9 cellular contexts compared by ENCODE assay signal in genomic region chr6:33082702-33083101, GRCh38. TPM values are rescaled to one million over a fixed set of nuclear protein-coding genes. Genes with fewer than 3 reads are reported as not detected.
DNase-seq lines count a peak whose midpoint lies in the region; ATAC-seq and TF ChIP-seq lines count a peak whose summit lies in the region.
"Had no signal": no experiment of that assay in that cellular context is flagged by ENCODE, and none has a peak within 500 bp of the region (broad histone marks: within the 10 kb centered on the region; RNA-seq: fewer than 3 reads in every experiment).

No MANE protein-coding gene starts in this region.

- H3K4me3 ChIP-seq in GM06990 (replicated peaks; ENCODE audit: low read depth, low read length) = no peak overlapping the region
- no peak overlapping the region for H3K4me3 ChIP-seq in MM.1S (ENCODE audit: low read length)
- H3K4me3 ChIP-seq in right lobe of liver = no peak overlapping the region

- H3K27me3 Mint-ChIP-seq in brain = peaks cover 49% of the 10 kb centered on the region

- no peaks in the 10 kb centered on the region for H3K79me2 ChIP-seq in MM.1S (ENCODE audit: low read length)

- H3K27me3 ChIP-seq in GM06990 (replicated peaks; ENCODE audit: control insufficient read depth, insufficient read depth, low read length) (no peaks in the 10 kb centered on the region), MM.1S (replicated peaks; ENCODE audit: insufficient read depth, low read length) (no peaks in the 10 kb centered on the region), right lobe of liver (no peaks in the 10 kb centered on the region)

- no peaks in the 10 kb centered on the region for H3K36me3 Mint-ChIP-seq in brain

- TF ChIP-seq CTCF in GM06990 (IDR thresholded peaks at IDR 0.05; ENCODE audit: insufficient read depth, low read length, poor library complexity, severe bottlenecking) = peak; percentile 65
- TF ChIP-seq CTCF in MM.1S (IDR thresholded peaks at IDR 0.05; ENCODE audit: low read length) = peak; percentile 78
- peak in 1 of 2 experiments; percentile 41 for TF ChIP-seq CTCF in brain (conservative IDR thresholded peaks at IDR 0.05)
- peak; percentile 62 to 79 (median 71) for TF ChIP-seq CTCF in right lobe of liver (IDR thresholded peaks at IDR 0.05)

- no peaks in the 10 kb centered on the region for H3F3A ChIP-seq in MM.1S (ENCODE audit: insufficient read depth, low read length)

- H3K9me3 ChIP-seq in MM.1S (replicated peaks; ENCODE audit: insufficient read depth, low read length) (no peaks in the 10 kb centered on the region), right lobe of liver (no peaks in the 10 kb centered on the region)

- no peaks in the 10 kb centered on the region for H4K20me1 ChIP-seq in MM.1S (ENCODE audit: insufficient read depth, low read length)

- H3K36me3 ChIP-seq in GM06990 (ENCODE audit: control insufficient read depth, insufficient read depth, low read length) = peaks cover 42% of the 10 kb centered on the region
- H3K36me3 ChIP-seq in MM.1S (replicated peaks; ENCODE audit: insufficient read depth, low read length) = no peaks in the 10 kb centered on the region
- no peaks in the 10 kb centered on the region for H3K36me3 ChIP-seq in right lobe of liver

- H3K27ac Mint-ChIP-seq in brain = no peak overlapping the region

- ATAC-seq in right lobe of liver (peak; percentile 69 to 87 (median 82)), HG02970 (IDR thresholded peaks at IDR 0.05; ENCODE audit: low FRiP score, unreplicated experiment) (no peak)
- ATAC-seq: left colon had no signal

- H3K9me2 ChIP-seq in MM.1S (replicated peaks; ENCODE audit: insufficient read depth, low read length) = no peaks in the 10 kb centered on the region

- no peak overlapping the region for H3K4me2 ChIP-seq in MM.1S (ENCODE audit: low read depth, low read length)

- H3K4me1 ChIP-seq in MM.1S (ENCODE audit: low read length) = no peaks in the 10 kb centered on the region
- peaks cover 0 to 7% (median 0%) of the 10 kb centered on the region in 4 donors for H3K4me1 ChIP-seq in right lobe of liver

- peak overlapping the region in 3 of 5 experiments; percentile 3 to 87 (median 13) for H3K4me3 Mint-ChIP-seq in brain

- no peak overlapping the region for H2AFZ ChIP-seq in MM.1S (ENCODE audit: low read length)

- peaks cover 31% of the 10 kb centered on the region for H3K4me1 Mint-ChIP-seq in brain

- H3K9me3 Mint-ChIP-seq in brain = peaks cover 0 to 2% (median 0%) of the 10 kb centered on the region in 5 experiments

- 15% methylated on average over 2 of the region's 2 CpGs for WGBS in right lobe of liver (ENCODE audit: insufficient coverage, low coverage, low lambda C conversion rate, missing lambda C conversion rate)

- intact Hi-C loops in right lobe of liver (cut with DNase I) = loop anchor here (5.0 kb wide), 2 partner anchors 70 to 75 kb away; partner anchors contain the start of gene HLA-DOA (in 1 of the 2)

- H3K27ac ChIP-seq in MM.1S (ENCODE audit: low read length) = no peak overlapping the region
- H3K27ac ChIP-seq in right lobe of liver = no peak overlapping the region

- DNase-seq in GM06990 (ENCODE audit: extremely low read depth, insufficient read length) = no peak
- peak; percentile 45 for DNase-seq in MM.1S
- peak; percentile 38 to 70 (median 67) for DNase-seq in right lobe of liver
- DNase-seq in NCI-H1436 (lab: John Stamatoyannopoulos, UW) = no peak
- DNase-seq in glomerular visceral epithelial cell (ENCODE audit: extremely low spot score) = no peak
- DNase-seq in activated CD8-positive, alpha-beta memory T cell treated with anti-CD3 and anti-CD28 coated beads, Interleukin-2, amount 50 U/mL, for 4 hours = no peak

- TF ChIP-seq POLR2A in right lobe of liver (IDR thresholded peaks at IDR 0.05) = no peak

- H3K9ac ChIP-seq in MM.1S (ENCODE audit: low read length) = no peak overlapping the region

RNA-seq across cellular contexts. Expression of gene HLA-DPB1, which starts 6.9 kb away (rescaled TPM):
- polyA plus RNA-seq in brain (ENCODE audit: insufficient read depth, low read depth, low replicate concordance) = 32.1 TPM
- 10 to 100 TPM in 5 of 6 experiments, 1 to 10 TPM in 1; 8.6 to 66.7 (median 23.0) TPM for total RNA-seq in right lobe of liver

RNA-seq across cellular contexts. Expression of gene HLA-DPA1, which starts 9.3 kb away (rescaled TPM):
- polyA plus RNA-seq in brain (ENCODE audit: insufficient read depth, low read depth, low replicate concordance) = 56.8 TPM
- 10 to 100 TPM; 10.0 to 74.8 (median 26.3) TPM for total RNA-seq in right lobe of liver

Comparison
In these comparisons a context has a peak if more than half of its experiments do, and no peak if none do; other contexts are left out.
1. DNase-seq: peak in MM.1S (single experiment) and right lobe of liver (3 of 3); none in GM06990 (single experiment), NCI-H1436 (single experiment), glomerular visceral epithelial cell (single experiment) and activated CD8-positive, alpha-beta memory T cell treated with anti-CD3 and anti-CD28 coated beads, Interleukin-2, amount 50 U/mL, for 4 hours (single experiment).